ENCODE assay signal across 12 cellular contexts in the genomic region with DNA sequence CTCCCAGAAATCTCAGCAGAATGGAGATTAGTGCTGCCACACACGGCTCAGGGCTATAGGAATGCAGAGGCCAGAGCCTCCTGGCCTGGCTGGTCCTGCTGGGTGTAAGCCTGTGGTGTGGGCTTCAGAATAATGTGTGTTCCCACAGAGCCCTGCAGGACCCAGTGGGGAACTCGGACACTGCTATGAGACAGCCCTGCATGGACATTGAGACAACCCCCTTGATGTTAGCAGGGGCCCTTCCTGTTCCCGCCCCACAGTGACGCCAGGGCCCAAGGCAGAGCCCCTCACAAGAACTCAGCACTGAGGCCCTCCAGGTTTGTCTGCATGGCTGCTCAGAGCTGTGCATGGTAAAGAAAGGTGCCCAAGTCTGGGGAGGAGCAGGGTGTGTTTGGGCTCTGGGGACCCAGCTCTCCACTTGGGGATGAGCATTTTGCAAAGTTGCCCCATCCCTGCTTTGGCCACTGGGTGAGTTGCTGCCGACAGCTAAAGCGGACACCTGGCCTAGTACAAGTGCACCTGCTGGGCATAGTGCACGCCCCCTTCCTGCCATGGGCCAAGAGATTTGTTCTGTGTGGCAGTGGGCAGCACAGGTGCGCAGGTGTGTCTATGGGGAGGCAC. TPM values are rescaled to one million over a fixed set of nuclear protein-coding genes. Genes with fewer than 3 reads are reported as not detected.
DNase-seq lines count a peak whose midpoint lies in the region; ATAC-seq and TF ChIP-seq lines count a peak whose summit lies in the region.
"Had no signal": no experiment of that assay in that cellular context is flagged by ENCODE, and none has a peak within 500 bp of the region (broad histone marks: within the 10 kb centered on the region; RNA-seq: fewer than 3 reads in every experiment).

No MANE protein-coding gene starts in this region.

- H3K9me3 Mint-ChIP-seq in activated CD4-positive, alpha-beta memory T cell treated with anti-CD3 and anti-CD28 coated beads, Interleukin-2, amount 10 ng/mL, durations not matched to agents 7 days and 5 days: no peaks in the 10 kb centered on the region

- H3K36me3 Mint-ChIP-seq in activated CD4-positive, alpha-beta memory T cell treated with anti-CD3 and anti-CD28 coated beads, Interleukin-2, amount 10 ng/mL, durations not matched to agents 7 days and 5 days (ENCODE audit: low read depth): no peaks in the 10 kb centered on the region

- ATAC-seq in mucosa of descending colon (no peak), GM21825 (IDR thresholded peaks at IDR 0.05; ENCODE audit: unreplicated experiment) (no peak), left lobe of liver (no peak)
- ATAC-seq: SK-N-SH treated with all-trans-retinoic acid at 6 μM for 48 hours had no signal

- H3K27me3 Mint-ChIP-seq in activated CD4-positive, alpha-beta memory T cell treated with anti-CD3 and anti-CD28 coated beads, Interleukin-2, amount 10 ng/mL, durations not matched to agents 7 days and 5 days: no peaks in the 10 kb centered on the region

- intact Hi-C loops in mucosa of descending colon (cut with DNase I, micrococcal nuclease): no loop called here

- H3K9ac ChIP-seq in BLaER1 treated with 17β-estradiol and CSF1 and Interleukin-3, amounts not matched to agents 10 nM and 100 nM: 0 out of 22 replicates have a peak overlapping the region, but pooled peaks of 1 of the 11 experiments have one; percentile 90
- H3K9ac ChIP-seq in HUES48 (ENCODE audit: low read depth, low read length): no peak overlapping the region

- DNase-seq in activated CD4-positive, alpha-beta memory T cell treated with anti-CD3 and anti-CD28 coated beads, Interleukin-2, amount 10 ng/mL, durations not matched to agents 7 days and 5 days: no peak
- DNase-seq in mucosa of descending colon (peak in 2 of 3 donors; percentile 32 to 48), cerebellar cortex (ENCODE audit: low spot score) (no peak), left lobe of liver (ENCODE audit: low spot score) (no peak), SJCRH30 (no peak)
- DNase-seq: H7, NCI-H2171 had no signal

- no peak for TF ChIP-seq CTCF in mucosa of descending colon (IDR thresholded peaks at IDR 0.05)

- POLR2A ChIA-PET in activated CD4-positive, alpha-beta memory T cell treated with anti-CD3 and anti-CD28 coated beads, Interleukin-2, amount 10 ng/mL, durations not matched to agents 7 days and 5 days (lab: Charles Lee): interaction anchor here (0.7 to 1.2 kb wide), 5 partner anchors 15 to 147 kb away, joined by 3 to 6 read pairs (median 3); no protein-coding TSS in a partner anchor

- no peaks in the 10 kb centered on the region for H3K27me3 ChIP-seq in BLaER1 treated with 17β-estradiol and CSF1 and Interleukin-3, amounts not matched to agents 10 nM and 100 nM
- no peaks in the 10 kb centered on the region for H3K27me3 ChIP-seq in HUES48 (ENCODE audit: control insufficient read depth, insufficient read depth, low read length)
- H3K27me3 ChIP-seq in SJCRH30: peaks cover 5% of the 10 kb centered on the region; the same call in 1 of the 2 replicates
- H3K27me3 ChIP-seq: dorsolateral prefrontal cortex had no signal

- peaks cover 15 to 25% (median 25%) of the 10 kb centered on the region in 11 experiments for H4K20me1 ChIP-seq in BLaER1 treated with 17β-estradiol and CSF1 and Interleukin-3, amounts not matched to agents 10 nM and 100 nM

- no peak overlapping the region for H3K27ac ChIP-seq in BLaER1 treated with 17β-estradiol and CSF1 and Interleukin-3, amounts not matched to agents 10 nM and 100 nM
- H3K27ac ChIP-seq in HUES48 (ENCODE audit: low read depth, low read length): peak overlapping the region; percentile 61
- no peak overlapping the region for H3K27ac ChIP-seq in SJCRH30

- no peaks in the 10 kb centered on the region for H3K9me3 ChIP-seq in BLaER1 treated with 17β-estradiol and CSF1 and Interleukin-3, amounts not matched to agents 10 nM and 100 nM (replicated peaks in 1 of 11)
- H3K9me3 ChIP-seq in HUES48 (ENCODE audit: control insufficient read depth, insufficient read depth, low read length) (no peaks in the 10 kb centered on the region), mucosa of descending colon (no peaks in the 10 kb centered on the region), SJCRH30 (replicated peaks) (no peaks in the 10 kb centered on the region)

- H3K36me3 ChIP-seq in BLaER1 treated with 17β-estradiol and CSF1 and Interleukin-3, amounts not matched to agents 10 nM and 100 nM: peaks cover 0 to 15% (median 7%) of the 10 kb centered on the region in 11 experiments; a peak in 10 of 22 replicates
- H3K36me3 ChIP-seq in HUES48 (ENCODE audit: control insufficient read depth, insufficient read depth, low read length) (no peaks in the 10 kb centered on the region), mucosa of descending colon (ENCODE audit: low read depth) (peaks cover 5% of the 10 kb centered on the region), SJCRH30 (no peaks in the 10 kb centered on the region)

- peaks cover 30 to 46% (median 43%) of the 10 kb centered on the region in 10 experiments for H3K4me1 ChIP-seq in BLaER1 treated with 17β-estradiol and CSF1 and Interleukin-3, amounts not matched to agents 10 nM and 100 nM
- H3K4me1 ChIP-seq in HUES48 (ENCODE audit: control insufficient read depth, insufficient read depth, low read length) (peaks cover 5% of the 10 kb centered on the region), mucosa of descending colon (ENCODE audit: low read depth) (peaks cover 20% of the 10 kb centered on the region), SJCRH30 (no peaks in the 10 kb centered on the region)

- CTCF ChIA-PET in activated CD4-positive, alpha-beta memory T cell treated with anti-CD3 and anti-CD28 coated beads, Interleukin-2, amount 10 ng/mL, durations not matched to agents 7 days and 5 days (lab: Charles Lee): no interaction called here

- H3K4me3 ChIP-seq in BLaER1 treated with 17β-estradiol and CSF1 and Interleukin-3, amounts not matched to agents 10 nM and 100 nM: no peak overlapping the region
- no peak overlapping the region for H3K4me3 ChIP-seq in HUES48 (ENCODE audit: low read depth, low read length)
- no peak overlapping the region for H3K4me3 ChIP-seq in mucosa of descending colon
- H3K4me3 ChIP-seq in SJCRH30: no peak overlapping the region

- H3K4me1 Mint-ChIP-seq in activated CD4-positive, alpha-beta memory T cell treated with anti-CD3 and anti-CD28 coated beads, Interleukin-2, amount 10 ng/mL, durations not matched to agents 7 days and 5 days: peaks cover 4% of the 10 kb centered on the region

- H3K4me2 ChIP-seq in BLaER1 treated with 17β-estradiol and CSF1 and Interleukin-3, amounts not matched to agents 10 nM and 100 nM: peak overlapping the region; percentile 91 to 99 (median 97); a peak in 16 of 22 replicates

- H3K27ac Mint-ChIP-seq in activated CD4-positive, alpha-beta memory T cell treated with anti-CD3 and anti-CD28 coated beads, Interleukin-2, amount 10 ng/mL, durations not matched to agents 7 days and 5 days: peak overlapping the region; percentile 49

- H3K4me3 Mint-ChIP-seq in activated CD4-positive, alpha-beta memory T cell treated with anti-CD3 and anti-CD28 coated beads, Interleukin-2, amount 10 ng/mL, durations not matched to agents 7 days and 5 days: peak overlapping the region; percentile 73

RNA-seq across cellular contexts. Expression of a gene that starts 1.9 kb away (rescaled TPM):
- 10 to 100 TPM; 26.9 to 29.6 TPM for total RNA-seq in activated CD4-positive, alpha-beta memory T cell treated with anti-CD3 and anti-CD28 coated beads, Interleukin-2, amount 10 ng/mL, durations not matched to agents 7 days and 5 days
- 10 to 100 TPM; 46.6 to 59.6 (median 52.6) TPM for total RNA-seq in mucosa of descending colon
- total RNA-seq in left lobe of liver: 23.6 TPM
- total RNA-seq in SJCRH30 (2014; rRNA removed; shearing (Covaris generic)): 5.7 and 7.1 TPM in 2 replicates

RNA-seq across cellular contexts. Expression of a gene that starts 21.9 kb away (rescaled TPM):
- total RNA-seq in activated CD4-positive, alpha-beta memory T cell treated with anti-CD3 and anti-CD28 coated beads, Interleukin-2, amount 10 ng/mL, durations not matched to agents 7 days and 5 days: 10 to 100 TPM; 27.1 to 27.4 TPM
- total RNA-seq in mucosa of descending colon: 10 to 100 TPM in 2 of 3 donors, 1 to 10 TPM in 1; 9.9 to 13.7 (median 11.4) TPM
- total RNA-seq in left lobe of liver: 5.0 TPM
- 25.0 and 29.1 TPM in 2 replicates for total RNA-seq in SJCRH30 (2014; rRNA removed; shearing (Covaris generic))

RNA-seq across cellular contexts. Expression of a gene that starts 21.9 kb away (rescaled TPM):
- 1 to 10 TPM; 3.3 to 4.0 TPM for total RNA-seq in activated CD4-positive, alpha-beta memory T cell treated with anti-CD3 and anti-CD28 coated beads, Interleukin-2, amount 10 ng/mL, durations not matched to agents 7 days and 5 days
- total RNA-seq in mucosa of descending colon (1 to 10 TPM; 1.4 to 4.6 (median 1.4) TPM), left lobe of liver (2.2 TPM)
- total RNA-seq in SJCRH30 (2014; rRNA removed; shearing (Covaris generic)): 1.3 and 1.4 TPM in 2 replicates

Comparison
In these comparisons a context has a peak if more than half of its experiments do, and no peak if none do; other contexts are left out.
1. DNase-seq: peak in mucosa of descending colon (2 of 3); none in activated CD4-positive, alpha-beta memory T cell treated with anti-CD3 and anti-CD28 coated beads, Interleukin-2, amount 10 ng/mL, durations not matched to agents 7 days and 5 days (single experiment), cerebellar cortex (single experiment), left lobe of liver (single experiment) and SJCRH30 (0 of 2).